Comparison of ENCODE assay signal across 8 cellular contexts in the genomic region with DNA sequence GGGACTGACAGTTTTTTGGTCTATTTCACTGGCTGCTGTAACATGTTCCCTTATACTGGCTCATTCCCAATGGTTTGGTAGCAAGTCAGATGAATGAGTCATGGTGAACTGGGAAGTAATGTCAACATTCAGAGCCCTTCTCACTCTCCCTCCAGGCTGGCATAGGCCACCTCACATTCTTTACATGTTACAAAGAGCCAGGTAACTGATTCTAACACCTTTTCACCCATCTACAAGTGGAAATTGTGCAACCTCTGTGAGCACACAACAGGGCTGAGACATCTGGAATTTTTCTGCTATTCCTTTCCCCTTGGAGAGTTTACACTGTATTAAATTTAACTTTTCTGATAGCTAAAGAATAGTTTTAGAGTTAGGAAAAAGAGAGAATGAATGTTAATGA.
A peak's percentile ranks its signal among the peaks of the same experiment; 100 is the strongest.
DNase-seq lines count a peak whose midpoint lies in the region; ATAC-seq lines count a peak whose summit lies in the region.

No MANE protein-coding gene starts in this region.

- peak overlapping the region; percentile 67 for H3K27ac ChIP-seq in epithelial cell of prostate

- DNase-seq in DMS53 treated with DMSO at 0.1 percent for 48 hours (lab: John Stamatoyannopoulos, UW; ENCODE audit: unreplicated experiment), result peak; percentile 97
- DNase-seq in NCI-H510A (lab: John Stamatoyannopoulos, UW), result peak; percentile 16
- DNase-seq in epithelial cell of prostate (ENCODE audit: low read depth, low spot score), result peak; percentile 92
- DNase-seq in non-pigmented ciliary epithelial cell (ENCODE audit: low read depth), result peak; percentile 65
- no peak for DNase-seq in stimulated activated naive CD4-positive, alpha-beta T cell treated with Interleukin-2 at 50 U/mL for 16 hours (lab: John Stamatoyannopoulos, UW)
- DNase-seq in NCI-H146 (lab: John Stamatoyannopoulos, UW), result no peak
- DNase-seq in central memory CD4-positive, alpha-beta T cell, result no peak

- ATAC-seq in HG02885 (IDR thresholded peaks at IDR 0.05; ENCODE audit: poor library complexity, unreplicated experiment), result no peak

Comparison
In these comparisons a context has a peak if more than half of its experiments do, and no peak if none do; other contexts are left out.
1. DNase-seq: peak in DMS53 treated with DMSO at 0.1 percent for 48 hours (single experiment), NCI-H510A (single experiment), epithelial cell of prostate (single experiment) and non-pigmented ciliary epithelial cell (single experiment); none in stimulated activated naive CD4-positive, alpha-beta T cell treated with Interleukin-2 at 50 U/mL for 16 hours (single experiment), NCI-H146 (single experiment) and central memory CD4-positive, alpha-beta T cell (single experiment).